ENCODE assay signal across 21 cellular contexts in genomic region chr14:56357478-56357877, GRCh38.
"Had no signal": no experiment of that assay in that cellular context is flagged by ENCODE, and none has a peak within 500 bp of the region (broad histone marks: within the 10 kb centered on the region; RNA-seq: fewer than 3 reads in every experiment).

No MANE protein-coding gene starts in this region.

- H3K27me3 ChIP-seq: cardiac muscle cell, left lung, thyroid gland had no signal

- H3K4me3 ChIP-seq: cardiac muscle cell, left lung, lung, thyroid gland had no signal

- H3K36me3 ChIP-seq: cardiac muscle cell, left lung, thyroid gland had no signal

- ATAC-seq: foreskin keratinocyte; left lung; naive thymus-derived CD4-positive, alpha-beta T cell; WTC11 had no signal

- H3K4me1 ChIP-seq: foreskin keratinocyte, left lung, thyroid gland had no signal

- H3K27ac ChIP-seq: cardiac muscle cell, foreskin keratinocyte, left lung, thyroid gland had no signal

- DNase-seq: activated CD8-positive, alpha-beta memory T cell treated with anti-CD3 and anti-CD28 coated beads for 24 hours; activated CD8-positive, alpha-beta memory T cell treated with anti-CD3 and anti-CD28 coated beads, Interleukin-2, amount 50 U/mL, for 4 hours; activated naive CD4-positive, alpha-beta T cell treated with anti-CD3 and anti-CD28 coated beads for 36 hours; activated naive CD8-positive, alpha-beta T cell treated with anti-CD3 and anti-CD28 coated beads, Interleukin-2, amount 10 ng/mL, durations not matched to agents 7 days and 5 days; activated T-cell treated with anti-CD3 and anti-CD28 coated beads, Interleukin-2, amount 50 U/mL, for 24 hours; amniotic stem cell; dermis blood vessel endothelial cell; effector CD8-positive, alpha-beta T cell; erythroblast; foreskin keratinocyte; kidney glomerular epithelial cell; left lung; naive thymus-derived CD4-positive, alpha-beta T cell; retina; stimulated activated CD4-positive, alpha-beta T cell treated with anti-CD3 and anti-CD28 coated beads, Interleukin-2, amount 100 ng/mL, for 48 hours; stimulated activated naive CD4-positive, alpha-beta T cell; T-helper 9 cell; thyroid gland had no signal

- H3K9me3 ChIP-seq: left lung, thyroid gland had no signal
